In genomic region chr15:77417642-77418041, GRCh38 we compare ENCODE assay signal across 14 cellular contexts. TPM values are rescaled to one million over a fixed set of nuclear protein-coding genes. Genes with fewer than 3 reads are reported as not detected.
DNase-seq lines count a peak whose midpoint lies in the region; ATAC-seq and TF ChIP-seq lines count a peak whose summit lies in the region.
"Had no signal": no experiment of that assay in that cellular context is flagged by ENCODE, and none has a peak within 500 bp of the region (broad histone marks: within the 10 kb centered on the region; RNA-seq: fewer than 3 reads in every experiment).

No MANE protein-coding gene starts in this region.

- H3K36me3 Mint-ChIP-seq in CD4-positive, CD25-positive, alpha-beta regulatory T cell = no peaks in the 10 kb centered on the region
- no peaks in the 10 kb centered on the region for H3K36me3 Mint-ChIP-seq in neural crest cell (ENCODE audit: low read depth)

- 44% methylated on average over 4 of the region's 4 CpGs for WGBS in esophagus muscularis mucosa

- intact Hi-C loops in esophagus muscularis mucosa (cut with DNase I) = loop anchor here (2.0 kb wide), 1 partner anchor 79 kb away; no protein-coding TSS in a partner anchor

- H3K27me3 Mint-ChIP-seq in CD4-positive, CD25-positive, alpha-beta regulatory T cell = peaks cover 30% of the 10 kb centered on the region
- no peaks in the 10 kb centered on the region for H3K27me3 Mint-ChIP-seq in neural crest cell (ENCODE audit: low read depth)

- TF ChIP-seq CTCF in esophagus muscularis mucosa (IDR thresholded peaks at IDR 0.05) = no peak
- no peak for TF ChIP-seq CTCF in neural crest cell (conservative IDR thresholded peaks at IDR 0.05)

- no peak for TF ChIP-seq EP300 in esophagus muscularis mucosa (IDR thresholded peaks at IDR 0.05)

- no peak overlapping the region for H3K27ac ChIP-seq in CD4-positive, CD25-positive, alpha-beta regulatory T cell (ENCODE audit: insufficient read depth, low read length, poor library complexity, severe bottlenecking)
- H3K27ac ChIP-seq in HUES6 (ENCODE audit: low read depth, low read length) = no peak overlapping the region
- H3K27ac ChIP-seq in esophagus muscularis mucosa (replicated peaks in 1 of 4) = peak overlapping the region in 3 of 4 donors; percentile 18 to 89 (median 87)

- ATAC-seq in CD4-positive, CD25-positive, alpha-beta regulatory T cell (ENCODE audit: low read depth in 2 of 2) = no peak
- no peak for ATAC-seq in HG03097 (IDR thresholded peaks at IDR 0.05; ENCODE audit: low FRiP score, unreplicated experiment)
- ATAC-seq in GM21423 (IDR thresholded peaks at IDR 0.05; ENCODE audit: unreplicated experiment) = no peak
- ATAC-seq: right cardiac atrium had no signal

- DNase-seq in CD4-positive, CD25-positive, alpha-beta regulatory T cell = no peak
- DNase-seq in esophagus muscularis mucosa (ENCODE audit: extremely low spot score) (no peak), neural crest cell (ENCODE audit: low read depth, low spot score) (no peak), LoVo (ENCODE audit: low spot score) (no peak)
- no peak for DNase-seq in activated CD4-positive, CD25-positive, alpha-beta regulatory T cell treated with anti-CD3 and anti-CD28 coated beads, Interleukin-2, amount 50 U/mL, for 72 hours
- DNase-seq: activated T-cell treated with anti-CD3 and anti-CD28 coated beads, Interleukin-2, amount 50 U/mL, for 48 hours; Calu3; central memory CD4-positive, alpha-beta T cell; Peyer's patch had no signal

- peaks cover 11 to 29% (median 22%) of the 10 kb centered on the region in 4 donors for H3K4me1 Mint-ChIP-seq in CD4-positive, CD25-positive, alpha-beta regulatory T cell
- H3K4me1 Mint-ChIP-seq in neural crest cell = peaks cover 20% of the 10 kb centered on the region

- H3K4me1 ChIP-seq in CD4-positive, CD25-positive, alpha-beta regulatory T cell (ENCODE audit: control insufficient read depth, insufficient read depth, low read length, poor library complexity, severe bottlenecking) = peaks cover 24% of the 10 kb centered on the region
- peaks cover 33% of the 10 kb centered on the region for H3K4me1 ChIP-seq in HUES6 (ENCODE audit: control insufficient read depth, insufficient read depth, low read length)
- H3K4me1 ChIP-seq in esophagus muscularis mucosa = peaks cover 46 to 69% (median 57%) of the 10 kb centered on the region in 4 donors

- peaks cover 0 to 1% (median 0%) of the 10 kb centered on the region in 7 donors for H3K9me3 Mint-ChIP-seq in CD4-positive, CD25-positive, alpha-beta regulatory T cell
- no peaks in the 10 kb centered on the region for H3K9me3 Mint-ChIP-seq in neural crest cell

- no peak overlapping the region for H3K4me3 ChIP-seq in CD4-positive, CD25-positive, alpha-beta regulatory T cell (ENCODE audit: low read depth, low read length)
- 0 out of 2 replicates have a peak overlapping the region, but pooled peaks have one; percentile 6 for H3K4me3 ChIP-seq in HUES6 (ENCODE audit: low read depth, low read length)
- H3K4me3 ChIP-seq in esophagus muscularis mucosa = peak overlapping the region in 2 of 4 donors; percentile 94
- H3K4me3 ChIP-seq: lung had no signal

- peak overlapping the region; percentile 33 to 95 (median 94) for H3K4me3 Mint-ChIP-seq in CD4-positive, CD25-positive, alpha-beta regulatory T cell
- H3K4me3 Mint-ChIP-seq in neural crest cell = peak overlapping the region; percentile 92

- no peak overlapping the region for H3K9ac ChIP-seq in HUES6 (ENCODE audit: low read length)

- no peak for TF ChIP-seq POLR2A in esophagus muscularis mucosa (IDR thresholded peaks at IDR 0.05; ENCODE audit: low read depth)

- no peaks in the 10 kb centered on the region for H3K9me3 ChIP-seq in CD4-positive, CD25-positive, alpha-beta regulatory T cell (ENCODE audit: control insufficient read depth in 2 of 2, low read length in 2 of 2)
- H3K9me3 ChIP-seq in HUES6 (ENCODE audit: control insufficient read depth, insufficient read depth, low read depth, low read length) (no peaks in the 10 kb centered on the region), esophagus muscularis mucosa (no peaks in the 10 kb centered on the region)
- H3K9me3 ChIP-seq: Peyer's patch had no signal

- H3K36me3 ChIP-seq in CD4-positive, CD25-positive, alpha-beta regulatory T cell (ENCODE audit: control insufficient read depth, insufficient read depth, low read length) = no peaks in the 10 kb centered on the region
- no peaks in the 10 kb centered on the region for H3K36me3 ChIP-seq in HUES6 (ENCODE audit: control insufficient read depth, insufficient read depth, low read length)
- no peaks in the 10 kb centered on the region for H3K36me3 ChIP-seq in esophagus muscularis mucosa
- H3K36me3 ChIP-seq: Peyer's patch had no signal

- H3K27me3 ChIP-seq in CD4-positive, CD25-positive, alpha-beta regulatory T cell (ENCODE audit: control insufficient read depth, insufficient read depth, low read length) = no peaks in the 10 kb centered on the region
- peaks cover 13% of the 10 kb centered on the region; the same call in 1 of the 2 replicates for H3K27me3 ChIP-seq in HUES6 (ENCODE audit: control insufficient read depth, insufficient read depth, low read length)
- H3K27me3 ChIP-seq in esophagus muscularis mucosa = no peaks in the 10 kb centered on the region
- H3K27me3 ChIP-seq: Peyer's patch had no signal

- H3K27ac Mint-ChIP-seq in CD4-positive, CD25-positive, alpha-beta regulatory T cell = no peak overlapping the region
- no peak overlapping the region for H3K27ac Mint-ChIP-seq in neural crest cell (ENCODE audit: unreplicated experiment)

RNA-seq across cellular contexts. Expression of gene PEAK1, which starts 2.3 kb away (rescaled TPM):
- total RNA-seq in CD4-positive, CD25-positive, alpha-beta regulatory T cell = 9.6 TPM
- 1 to 10 TPM in 2 of 4 donors, under 1 TPM in 2; 0.15 to 1.7 (median 0.94) TPM for polyA plus RNA-seq in CD4-positive, CD25-positive, alpha-beta regulatory T cell
- total RNA-seq in esophagus muscularis mucosa = 100 to 1,000 TPM in 2 of 4 donors, 10 to 100 TPM in 2; 91.8 to 170 (median 123) TPM
- total RNA-seq in neural crest cell = 26.0 and 26.9 TPM in 2 replicates

RNA-seq across cellular contexts. Expression of gene HMG20A, which starts 3.0 kb away (rescaled TPM):
- total RNA-seq in CD4-positive, CD25-positive, alpha-beta regulatory T cell = 25.0 TPM
- polyA plus RNA-seq in CD4-positive, CD25-positive, alpha-beta regulatory T cell = 10 to 100 TPM; 24.4 to 32.3 (median 28.8) TPM
- 10 to 100 TPM; 20.7 to 42.2 (median 31.2) TPM for total RNA-seq in esophagus muscularis mucosa
- total RNA-seq in neural crest cell = 67.2 and 72.5 TPM in 2 replicates

Comparison
In these comparisons a context has a peak if more than half of its experiments do, and no peak if none do; other contexts are left out.
1. H3K27ac ChIP-seq: peak in esophagus muscularis mucosa (3 of 4); none in CD4-positive, CD25-positive, alpha-beta regulatory T cell (single experiment) and HUES6 (single experiment).